ENCODE assay signal across 32 cellular contexts in the genomic region with DNA sequence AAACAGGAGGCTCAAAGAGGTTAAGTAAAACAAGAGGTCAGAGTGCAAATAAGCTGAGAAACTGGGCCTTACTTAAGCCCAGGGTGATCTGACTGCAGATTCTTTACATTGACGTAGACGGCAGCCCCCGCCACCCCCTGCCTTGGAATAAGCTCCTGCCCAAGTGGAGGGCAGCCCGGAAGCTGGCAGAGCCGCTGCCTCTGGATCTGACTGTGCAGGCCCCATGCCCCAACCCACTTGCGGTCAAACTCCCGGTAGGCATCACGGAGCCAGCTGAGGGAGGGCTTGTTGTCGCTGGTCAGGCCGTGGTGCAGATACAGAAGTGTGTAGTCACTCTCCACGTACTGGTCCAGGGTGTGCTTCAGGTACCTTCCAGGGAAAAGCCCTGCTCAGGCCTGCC. TPM values are rescaled to one million over a fixed set of nuclear protein-coding genes. Genes with fewer than 3 reads are reported as not detected.
"Had no signal": no experiment of that assay in that cellular context is flagged by ENCODE, and none has a peak within 500 bp of the region (broad histone marks: within the 10 kb centered on the region; RNA-seq: fewer than 3 reads in every experiment).

No MANE protein-coding gene starts in this region.

- H3K9me3 ChIP-seq: body of pancreas, breast epithelium, SJCRH30 had no signal

- H3K4me1 ChIP-seq: breast epithelium had no signal

- DNase-seq: activated CD4-positive, alpha-beta memory T cell treated with anti-CD3 and anti-CD28 coated beads, Interleukin-2, amount 10 ng/mL, durations not matched to agents 7 days and 5 days; activated CD4-positive, alpha-beta T cell treated with anti-CD3 and anti-CD28 coated beads for 1 hour; activated CD4-positive, alpha-beta T cell treated with anti-CD3 and anti-CD28 coated beads for 48 hours; activated CD4-positive, CD25-positive, alpha-beta regulatory T cell; activated CD8-positive, alpha-beta memory T cell treated with anti-CD3 and anti-CD28 coated beads for 24 hours; activated CD8-positive, alpha-beta memory T cell treated with anti-CD3 and anti-CD28 coated beads, Interleukin-2, amount 10 ng/mL, durations not matched to agents 7 days and 5 days; activated CD8-positive, alpha-beta memory T cell treated with anti-CD3 and anti-CD28 coated beads, Interleukin-2, amount 50 U/mL, for 48 hours; activated gamma-delta T cell; activated naive CD4-positive, alpha-beta T cell treated with Interleukin-2 at 50 U/mL for 16 hours; activated naive CD8-positive, alpha-beta T cell treated with anti-CD3 and anti-CD28 coated beads, Interleukin-2, amount 10 ng/mL, durations not matched to agents 7 days and 5 days; body of pancreas; caudate nucleus; NCI-H1092 treated with DMSO at 0.1 percent for 48 hours; NCI-H1417 treated with DMSO at 0.1 percent for 48 hours; NCI-H1930; NCI-H2081 treated with DMSO at 0.1 percent for 48 hours; NCI-H2171; NCI-H510A; NCI-H526; NCI-H748 treated with DMSO at 0.1 percent for 48 hours; PC-9; SHP77; SJCRH30; T1000; WERI-Rb-1 had no signal

- H3K27ac ChIP-seq: body of pancreas, PC-9, SJCRH30, SK-N-MC, WERI-Rb-1 had no signal

- H3K4me3 ChIP-seq: body of pancreas, breast epithelium, K562, PC-9, SJCRH30, SK-N-MC had no signal

- FAIRE-seq: astrocyte, K562, RCC 7860 had no signal

- ATAC-seq: activated CD8-positive, alpha-beta memory T cell treated with anti-CD3 and anti-CD28 coated beads, Interleukin-2, amount 10 ng/mL, durations not matched to agents 7 days and 5 days; body of pancreas; K562 had no signal

RNA-seq across cellular contexts. Expression of a gene that starts 37.2 kb away (rescaled TPM):
- total RNA-seq: activated CD4-positive, alpha-beta memory T cell treated with anti-CD3 and anti-CD28 coated beads, Interleukin-2, amount 10 ng/mL, durations not matched to agents 7 days and 5 days; activated CD8-positive, alpha-beta memory T cell treated with anti-CD3 and anti-CD28 coated beads, Interleukin-2, amount 10 ng/mL, durations not matched to agents 7 days and 5 days; activated naive CD8-positive, alpha-beta T cell treated with anti-CD3 and anti-CD28 coated beads, Interleukin-2, amount 10 ng/mL, durations not matched to agents 7 days and 5 days; body of pancreas; breast epithelium; M059J; PC-9 had no signal
- polyA plus RNA-seq: adipose tissue, K562 had no signal
